8 cellular contexts compared by ENCODE assay signal in genomic region chr5:139482050-139482889, GRCh38. TPM values are rescaled to one million over a fixed set of nuclear protein-coding genes. Genes with fewer than 3 reads are reported as not detected.
DNase-seq lines count a peak whose midpoint lies in the region; ATAC-seq, FAIRE-seq and TF ChIP-seq lines count a peak whose summit lies in the region.

Gene STING1 (minus strand): TSS chr5:139482758. CDS start chr5:139481704, 1,054 bp downstream.

- H3K36me3 ChIP-seq in MM.1S (replicated peaks; ENCODE audit: insufficient read depth, low read length) (no peaks in the 10 kb centered on the region), GM12878 (ENCODE audit: control insufficient read depth in 2 of 2, insufficient read depth in 2 of 2, low read length in 1 of 2) (peaks cover 0 to 4% of the 10 kb centered on the region in 2 experiments; a peak in 1 of 4 replicates)

- peak within 1 kb of the TSS; percentile 94 for H3K27ac Mint-ChIP-seq in T-helper 1 cell treated with Interleukin-12 subunit alpha and Interleukin-12 subunit beta and Interleukin-4 antibody, amounts not matched to agents 30 μg/mL and 1 μg/mL, for 36 hours
- peak within 1 kb of the TSS; percentile 87 to 98 (median 92) for H3K27ac Mint-ChIP-seq in immature natural killer cell

- H3K4me1 ChIP-seq in MM.1S (ENCODE audit: low read length) = peaks cover 8% of the 10 kb centered on the region
- H3K4me1 ChIP-seq in GM12878 (ENCODE audit: control insufficient read depth, insufficient read depth, low read length) = peaks cover 27% of the 10 kb centered on the region

- no peaks in the 10 kb centered on the region for H3K9me2 ChIP-seq in MM.1S (replicated peaks; ENCODE audit: insufficient read depth, low read length)

- DNase-seq in AG04450 (ENCODE audit: low read depth, low spot score) (peak; percentile 94), MM.1S (no peak), GM12878 (ENCODE audit: low read depth, low spot score) (peak; percentile 41), immature natural killer cell (peak; percentile 80 to 87 (median 86))
- DNase-seq in stimulated activated CD4-positive, alpha-beta T cell treated with anti-CD3 and anti-CD28 coated beads, Interleukin-12 subunit alpha, Interleukin-12 subunit beta, amount 100 ng/mL, for 24 hours (ENCODE audit: low read depth in 2 of 2) = peak; percentile 41 to 75

- H3K79me2 ChIP-seq in MM.1S (ENCODE audit: low read length) (no peaks in the 10 kb centered on the region), GM12878 (ENCODE audit: control insufficient read depth, insufficient read depth, low read length) (peaks cover 7% of the 10 kb centered on the region)

- no peaks in the 10 kb centered on the region for H3K9me3 ChIP-seq in AG04450 (ENCODE audit: control insufficient read depth, insufficient read depth, low read length)
- H3K9me3 ChIP-seq in MM.1S (replicated peaks; ENCODE audit: insufficient read depth, low read length) = no peaks in the 10 kb centered on the region
- H3K9me3 ChIP-seq in GM12878 (replicated peaks; ENCODE audit: control insufficient read depth, insufficient read depth, low read length) = no peaks in the 10 kb centered on the region

- peak within 1 kb of the TSS; percentile 79 for H2AFZ ChIP-seq in MM.1S (ENCODE audit: low read length)
- peak within 1 kb of the TSS; percentile 83 for H2AFZ ChIP-seq in GM12878 (ENCODE audit: control insufficient read depth, low read depth, low read length)

- H3K4me3 Mint-ChIP-seq in T-helper 1 cell treated with Interleukin-12 subunit alpha and Interleukin-12 subunit beta and Interleukin-4 antibody, amounts not matched to agents 30 μg/mL and 1 μg/mL, for 36 hours = peak within 1 kb of the TSS; percentile 90
- H3K4me3 Mint-ChIP-seq in immature natural killer cell = peak within 1 kb of the TSS; percentile 86 to 95 (median 90)

- peak within 1 kb of the TSS; percentile 76 for H3K4me3 ChIP-seq in AG04450 (ENCODE audit: low read depth, low read length)
- no peak within 1 kb of the TSS for H3K4me3 ChIP-seq in MM.1S (ENCODE audit: low read length)
- H3K4me3 ChIP-seq in GM12878 = peak within 1 kb of the TSS; percentile 59

- H4K20me1 ChIP-seq in MM.1S (ENCODE audit: insufficient read depth, low read length) (no peaks in the 10 kb centered on the region), GM12878 (ENCODE audit: control insufficient read depth, insufficient read depth) (no peaks in the 10 kb centered on the region)

- 70% methylated on average over 19 of the region's 19 CpGs for WGBS in GM12878 (ENCODE audit: insufficient coverage, insufficient replicate concordance, low lambda C conversion rate, missing lambda C conversion rate)

- in situ Hi-C loops in GM12878 (cut with MboI) = no loop called here

- H3K27ac ChIP-seq in AG04450 (ENCODE audit: low read depth, low read length) (peak within 1 kb of the TSS; percentile 92), MM.1S (ENCODE audit: low read length) (no peak within 1 kb of the TSS), GM12878 (ENCODE audit: control insufficient read depth, insufficient read depth) (peak within 1 kb of the TSS; percentile 91)

- peaks cover 42% of the 10 kb centered on the region for H3K4me1 Mint-ChIP-seq in T-helper 1 cell treated with Interleukin-12 subunit alpha and Interleukin-12 subunit beta and Interleukin-4 antibody, amounts not matched to agents 30 μg/mL and 1 μg/mL, for 36 hours (ENCODE audit: low read depth)
- H3K4me1 Mint-ChIP-seq in immature natural killer cell = peaks cover 46 to 47% of the 10 kb centered on the region in 2 donors

- RAD21 ChIA-PET in GM12878 (lab: Charles Lee; ENCODE audit: unreplicated experiment) = interaction anchor here (0.6 to 3.0 kb wide), 17 partner anchors 11 to 305 kb away, joined by 3 to 32 read pairs (median 5); partner anchors contain the start of gene DNAJC18

- peak; percentile 29 for TF ChIP-seq POLR2A in GM12878 (IDR thresholded peaks at IDR 0.05; ENCODE audit: low read depth, low read length)
- TF ChIP-seq POLR2A in GM18505 (IDR thresholded peaks at IDR 0.05; ENCODE audit: borderline replicate concordance, extremely low read depth, insufficient read depth, insufficient read length) = no peak

- H3K36me3 Mint-ChIP-seq in T-helper 1 cell treated with Interleukin-12 subunit alpha and Interleukin-12 subunit beta and Interleukin-4 antibody, amounts not matched to agents 30 μg/mL and 1 μg/mL, for 36 hours (ENCODE audit: low read depth) = peaks cover 35% of the 10 kb centered on the region
- H3K36me3 Mint-ChIP-seq in immature natural killer cell = peaks cover 7 to 20% (median 10%) of the 10 kb centered on the region in 3 donors

- H3K27me3 ChIP-seq in AG04450 (ENCODE audit: control insufficient read depth, insufficient read depth, low read length) = no peaks in the 10 kb centered on the region
- H3K27me3 ChIP-seq in MM.1S (replicated peaks; ENCODE audit: insufficient read depth, low read length) = no peaks in the 10 kb centered on the region
- no peaks in the 10 kb centered on the region for H3K27me3 ChIP-seq in GM12878 (replicated peaks in 1 of 2; ENCODE audit: control insufficient read depth in 2 of 2, insufficient read depth in 2 of 2, low read length in 1 of 2)

- TF ChIP-seq CTCF in AG04450 (IDR thresholded peaks at IDR 0.05; ENCODE audit: low read depth, low read length) (no peak), MM.1S (IDR thresholded peaks at IDR 0.05; ENCODE audit: low read length) (no peak), GM12878 (IDR thresholded peaks at IDR 0.05 in 2 of 3, conservative IDR thresholded peaks at IDR 0.05 in 1 of 3; ENCODE audit: control insufficient read depth in 2 of 3, extremely low read depth in 1 of 3, insufficient read depth in 1 of 3, low read depth in 3 of 3, low read length in 3 of 3) (no peak)

- peak; percentile 50 for ATAC-seq in GM18870 (IDR thresholded peaks at IDR 0.05; ENCODE audit: unreplicated experiment)
- ATAC-seq in GM12878 = peak; percentile 75
- no peak for ATAC-seq in GM18505 (IDR thresholded peaks at IDR 0.05; ENCODE audit: unreplicated experiment)

- FAIRE-seq in GM12878 (lab: Jason Lieb, UNC) = peak; percentile 66

- intact Hi-C loops in GM12878 (cut with micrococcal nuclease; ENCODE audit: unreplicated experiment) = loop anchor here (1.0 kb wide), 1 partner anchor 24 kb away; no protein-coding TSS in a partner anchor

- peak within 1 kb of the TSS; percentile 18; the same call in 1 of the 2 replicates for H3K4me2 ChIP-seq in MM.1S (ENCODE audit: low read depth, low read length)
- peak within 1 kb of the TSS; percentile 94 for H3K4me2 ChIP-seq in GM12878 (ENCODE audit: control insufficient read depth, insufficient read depth)

- TF ChIP-seq EP300 in GM12878 (IDR thresholded peaks at IDR 0.05; ENCODE audit: borderline replicate concordance in 1 of 2, control insufficient read depth in 1 of 2, low read depth in 2 of 2, low read length in 2 of 2) = no peak

- SMC1A ChIA-PET in GM12878 (lab: Charles Lee; ENCODE audit: uncharacterized antibody, unreplicated experiment) = interaction anchor here (0.7 to 3.1 kb wide), 23 partner anchors 8 to 214 kb away, joined by 3 to 25 read pairs (median 4); partner anchors contain the start of genes DNAJC18 and SMIM33

- H3K9ac ChIP-seq in MM.1S (ENCODE audit: low read length) = no peak within 1 kb of the TSS
- H3K9ac ChIP-seq in GM12878 (ENCODE audit: control insufficient read depth, insufficient read depth, low read length) = peak within 1 kb of the TSS; percentile 81

- POLR2A ChIA-PET in AG04450 (lab: Yijun Ruan, JAX) = interaction anchor here (0.5 to 1.5 kb wide), 10 partner anchors 9 to 93 kb away, joined by 3 to 7 read pairs (median 4); partner anchors contain the start of genes DNAJC18 and UBE2D2
- POLR2A ChIA-PET in GM12878 (lab: Charles Lee) = interaction anchor here (0.6 to 2.0 kb wide), 12 partner anchors 12 to 217 kb away, joined by 3 to 10 read pairs (median 4); partner anchors contain the start of genes DNAJC18 and ECSCR

- TSS peak; percentile 82 for BruUV-seq in GM12878 (replicated peaks; lab: Mats Ljungman, UMichigan)

- no peaks in the 10 kb centered on the region for H3K9me3 Mint-ChIP-seq in T-helper 1 cell treated with Interleukin-12 subunit alpha and Interleukin-12 subunit beta and Interleukin-4 antibody, amounts not matched to agents 30 μg/mL and 1 μg/mL, for 36 hours
- no peaks in the 10 kb centered on the region for H3K9me3 Mint-ChIP-seq in immature natural killer cell

- CTCF ChIA-PET in AG04450 (lab: Charles Lee) = interaction anchor here (0.9 to 1.7 kb wide), 4 partner anchors 21 to 60 kb away, joined by 3 to 8 read pairs (median 4); no protein-coding TSS in a partner anchor
- CTCF ChIA-PET in GM12878 (lab: Yijun Ruan, JAX) = interaction anchor here (0.6 to 4.5 kb wide), 15 partner anchors 9 to 756 kb away, joined by 3 to 32 read pairs (median 5); partner anchors contain the start of gene DNAJC18

- no peaks in the 10 kb centered on the region for H3K27me3 Mint-ChIP-seq in T-helper 1 cell treated with Interleukin-12 subunit alpha and Interleukin-12 subunit beta and Interleukin-4 antibody, amounts not matched to agents 30 μg/mL and 1 μg/mL, for 36 hours (ENCODE audit: low read depth)
- peaks cover 5 to 11% (median 9%) of the 10 kb centered on the region in 3 donors for H3K27me3 Mint-ChIP-seq in immature natural killer cell (ENCODE audit: low read depth in 3 of 3)

- no peak for TF ChIP-seq RAD21 in GM12878 (IDR thresholded peaks at IDR 0.05; ENCODE audit: insufficient read depth, low read depth, low read length)

- no peaks in the 10 kb centered on the region for H3F3A ChIP-seq in MM.1S (ENCODE audit: insufficient read depth, low read length)

TF ChIP-seq in GM12878, 131 proteins besides CTCF, POLR2A, EP300 and RAD21 (continues in another document):
- 0 out of 2 replicates have a peak, but pooled peaks have one; percentile 6 for TF ChIP-seq TAF1 (IDR thresholded peaks at IDR 0.05; ENCODE audit: borderline replicate concordance, low read depth, low read length)

RNA-seq across cellular contexts. Expression of gene STING1, which starts in this region (rescaled TPM):
- polyA plus RNA-seq in AG04450 (2011; rRNA removed) (50.6 and 66.9 TPM in 2 replicates), GM12878 (2011; rRNA removed) (8.3 and 20.2 TPM in 2 replicates), GM12878 (2014; fragmentation: Illumina TruSeq; extraction: Trizol) (27.7 and 34.1 TPM in 2 replicates), GM12878 (2014; fragmentation: Nextera tagmentation; extraction: Ambion mirVana) (10 to 100 TPM; 10.1 to 12.1 TPM), GM12878 (2014; rRNA removed) (47.9 and 59.8 TPM in 2 replicates), GM12878 (2016; fragmentation: Nextera tagmentation; extraction: Ambion mirVana) (10 to 100 TPM; 49.3 to 56.1 TPM), immature natural killer cell (100 to 1,000 TPM in 2 of 3 donors, 10 to 100 TPM in 1; 67.8 to 150 (median 142) TPM)
- polyA minus RNA-seq in AG04450 (2011; rRNA and poly(A)+ RNA removed) = 44.3 and 61.7 TPM in 2 replicates
- 30.9 and 35.8 TPM in 2 replicates for total RNA-seq in GM12878 (2013; cell fraction: nucleolus; rRNA removed)
- total RNA-seq in GM12878 (2014; rRNA removed) (43.8 and 48.5 TPM in 2 replicates), GM12878 (2014; rRNA removed; fragmentation: Illumina TruSeq; extraction: Trizol) (16.5 and 17.1 TPM in 2 replicates), GM12878 (2021) (49.6 and 53.3 TPM in 2 replicates)
- 10.5 TPM for polyA plus RNA-seq in GM12878 (2011; ENCODE audit: low read depth)
- polyA plus RNA-seq in GM12878 (2011; cell fraction: cytosol; rRNA removed) = 22.6 and 29.8 TPM in 2 replicates
- polyA plus RNA-seq in GM12878 (2011; cell fraction: nucleus; rRNA removed) = 62.4 and 77.1 TPM in 2 replicates
- polyA plus RNA-seq in GM12878 (2012) = 14.5 and 19.3 TPM in 2 replicates
- polyA minus RNA-seq in GM12878 (2011; rRNA and poly(A)+ RNA removed) = 15.2 and 25.7 TPM in 2 replicates
- polyA minus RNA-seq in GM12878 (2011; cell fraction: cytosol; rRNA and poly(A)+ RNA removed) = 11.6 and 16.9 TPM in 2 replicates
- polyA minus RNA-seq in GM12878 (2011; cell fraction: nucleus; rRNA and poly(A)+ RNA removed) = 17.8 and 22.0 TPM in 2 replicates
